In genomic region chr22:46367707-46368191, GRCh38 we compare ENCODE assay signal across 8 cellular contexts. TPM values are rescaled to one million over a fixed set of nuclear protein-coding genes. Genes with fewer than 3 reads are reported as not detected.
DNase-seq lines count a peak whose midpoint lies in the region; ATAC-seq, FAIRE-seq and TF ChIP-seq lines count a peak whose summit lies in the region.

No MANE protein-coding gene starts in this region.

- POLR2A ChIA-PET in endothelial cell of umbilical vein (lab: Charles Lee), result interaction anchor here (0.6 kb wide), 1 partner anchor 9 kb away, joined by 3 read pairs; no protein-coding TSS in a partner anchor

- FAIRE-seq in endothelial cell of umbilical vein (lab: Jason Lieb, UNC), result no peak

- DNase-seq in ACHN (peak; percentile 52), GM19238 (ENCODE audit: insufficient read length, low spot score) (peak; percentile 84), NOMO-1 (lab: John Stamatoyannopoulos, UW; ENCODE audit: unreplicated experiment in 2 of 2) (peak; percentile 23 to 29), endothelial cell of umbilical vein (ENCODE audit: low read depth, low spot score) (peak; percentile 35), thoracic aorta (ENCODE audit: low spot score) (no peak)
- DNase-seq in activated CD8-positive, alpha-beta memory T cell treated with anti-CD3 and anti-CD28 coated beads, Interleukin-2, amount 10 ng/mL, durations not matched to agents 7 days and 5 days, result peak; percentile 78
- no peak for DNase-seq in natural killer cell treated with Interleukin-12 subunit alpha and Interleukin-12 subunit beta and Interleukin-15 and Interleukin-18, amount 100 ng/mL, for 72 hours (ENCODE audit: low spot score)

- H3K4me3 ChIP-seq in endothelial cell of umbilical vein (replicated peaks in 1 of 3; ENCODE audit: insufficient read depth in 1 of 3, low read depth in 1 of 3, low read length in 3 of 3) (no peak overlapping the region), thoracic aorta (no peak overlapping the region)

- dilution Hi-C loops in endothelial cell of umbilical vein (cut with MboI; ENCODE audit: extremely low pct_ligation_motif_present, low sequenced_read_pairs), result no loop called here

- TF ChIP-seq POLR2A in endothelial cell of umbilical vein (IDR thresholded peaks at IDR 0.05; ENCODE audit: low read depth, low read length), result no peak

- H3K27ac Mint-ChIP-seq in activated CD8-positive, alpha-beta memory T cell treated with anti-CD3 and anti-CD28 coated beads, Interleukin-2, amount 10 ng/mL, durations not matched to agents 7 days and 5 days, result no peak overlapping the region
- no peak overlapping the region for H3K27ac Mint-ChIP-seq in natural killer cell treated with Interleukin-12 subunit alpha and Interleukin-12 subunit beta and Interleukin-15 and Interleukin-18, amount 100 ng/mL, for 72 hours

- peak; percentile 78 for ATAC-seq in activated CD8-positive, alpha-beta memory T cell treated with anti-CD3 and anti-CD28 coated beads, Interleukin-2, amount 10 ng/mL, durations not matched to agents 7 days and 5 days
- peak; percentile 49 to 68 for ATAC-seq in natural killer cell treated with Interleukin-12 subunit alpha and Interleukin-12 subunit beta and Interleukin-15 and Interleukin-18, amount 100 ng/mL, for 72 hours
- ATAC-seq in thoracic aorta (ENCODE audit: insufficient number of reproducible peaks, low FRiP score, low read depth) (no peak), HG03039 (IDR thresholded peaks at IDR 0.05; ENCODE audit: unreplicated experiment) (no peak)

- H3K9me1 ChIP-seq in endothelial cell of umbilical vein (replicated peaks; ENCODE audit: control insufficient read depth, extremely low read depth, insufficient read depth, low read length), result no peaks in the 10 kb centered on the region

- intact Hi-C loops in endothelial cell of umbilical vein (cut with micrococcal nuclease), result loop anchor here (1.0 kb wide), 1 partner anchor 175 kb away; no protein-coding TSS in a partner anchor

- H3K4me3 Mint-ChIP-seq in activated CD8-positive, alpha-beta memory T cell treated with anti-CD3 and anti-CD28 coated beads, Interleukin-2, amount 10 ng/mL, durations not matched to agents 7 days and 5 days, result no peak overlapping the region
- H3K4me3 Mint-ChIP-seq in natural killer cell treated with Interleukin-12 subunit alpha and Interleukin-12 subunit beta and Interleukin-15 and Interleukin-18, amount 100 ng/mL, for 72 hours, result no peak overlapping the region

- H2AFZ ChIP-seq in endothelial cell of umbilical vein (ENCODE audit: low read depth, low read length), result no peak overlapping the region

- H4K20me1 ChIP-seq in endothelial cell of umbilical vein (replicated peaks; ENCODE audit: control insufficient read depth, extremely low read depth, insufficient read depth, low read length), result no peaks in the 10 kb centered on the region

- H3K27me3 ChIP-seq in endothelial cell of umbilical vein (ENCODE audit: control insufficient read depth in 2 of 2, insufficient read depth in 2 of 2, low read length in 2 of 2), result no peaks in the 10 kb centered on the region
- H3K27me3 ChIP-seq in thoracic aorta (replicated peaks; ENCODE audit: insufficient read depth), result no peaks in the 10 kb centered on the region

- H3K4me2 ChIP-seq in endothelial cell of umbilical vein (ENCODE audit: insufficient read depth, low read length), result no peak overlapping the region

- H3K9me3 ChIP-seq in endothelial cell of umbilical vein (replicated peaks; ENCODE audit: control insufficient read depth, insufficient read depth, low read length) (no peaks in the 10 kb centered on the region), thoracic aorta (no peaks in the 10 kb centered on the region)

- peaks cover 10% of the 10 kb centered on the region for H3K4me1 Mint-ChIP-seq in activated CD8-positive, alpha-beta memory T cell treated with anti-CD3 and anti-CD28 coated beads, Interleukin-2, amount 10 ng/mL, durations not matched to agents 7 days and 5 days
- peaks cover 29 to 45% of the 10 kb centered on the region in 2 donors for H3K4me1 Mint-ChIP-seq in natural killer cell treated with Interleukin-12 subunit alpha and Interleukin-12 subunit beta and Interleukin-15 and Interleukin-18, amount 100 ng/mL, for 72 hours (ENCODE audit: low read depth in 2 of 2)

- H3K9ac ChIP-seq in endothelial cell of umbilical vein (replicated peaks; ENCODE audit: extremely low read depth, insufficient read depth, low read length), result no peak overlapping the region

- no peaks in the 10 kb centered on the region for H3K9me3 Mint-ChIP-seq in activated CD8-positive, alpha-beta memory T cell treated with anti-CD3 and anti-CD28 coated beads, Interleukin-2, amount 10 ng/mL, durations not matched to agents 7 days and 5 days (ENCODE audit: low read depth)
- no peaks in the 10 kb centered on the region for H3K9me3 Mint-ChIP-seq in natural killer cell treated with Interleukin-12 subunit alpha and Interleukin-12 subunit beta and Interleukin-15 and Interleukin-18, amount 100 ng/mL, for 72 hours

- no peaks in the 10 kb centered on the region for H3K36me3 ChIP-seq in endothelial cell of umbilical vein (ENCODE audit: control insufficient read depth in 2 of 2, extremely low read depth in 1 of 2, insufficient read depth in 2 of 2, low read length in 2 of 2)
- no peaks in the 10 kb centered on the region for H3K36me3 ChIP-seq in thoracic aorta

- no peaks in the 10 kb centered on the region for H3K36me3 Mint-ChIP-seq in activated CD8-positive, alpha-beta memory T cell treated with anti-CD3 and anti-CD28 coated beads, Interleukin-2, amount 10 ng/mL, durations not matched to agents 7 days and 5 days
- no peaks in the 10 kb centered on the region for H3K36me3 Mint-ChIP-seq in natural killer cell treated with Interleukin-12 subunit alpha and Interleukin-12 subunit beta and Interleukin-15 and Interleukin-18, amount 100 ng/mL, for 72 hours

- H3K27ac ChIP-seq in endothelial cell of umbilical vein (ENCODE audit: insufficient read depth, low read depth, low read length) (no peak overlapping the region), thoracic aorta (no peak overlapping the region)

- no peaks in the 10 kb centered on the region for H3K79me2 ChIP-seq in endothelial cell of umbilical vein (ENCODE audit: control insufficient read depth, insufficient read depth, low read length)

- in situ Hi-C loops in ACHN (cut with HindIII; ENCODE audit: low pct_ligation_motif_present, low pct_unique_long_range_greater_than_20kb, low sequenced_read_pairs), result no loop called here

- CTCF ChIA-PET in activated CD8-positive, alpha-beta memory T cell treated with anti-CD3 and anti-CD28 coated beads, Interleukin-2, amount 10 ng/mL, durations not matched to agents 7 days and 5 days (lab: Charles Lee), result interaction anchor here (0.6 to 3.6 kb wide), 42 partner anchors 9 to 510 kb away, joined by 3 to 69 read pairs (median 4); partner anchors contain the start of gene TRMU
- CTCF ChIA-PET in endothelial cell of umbilical vein (lab: Charles Lee), result interaction anchor here (0.6 to 6.2 kb wide), 57 partner anchors 9 to 395 kb away, joined by 3 to 418 read pairs (median 4); partner anchors contain the start of genes CELSR1, TBC1D22A and TRMU

- peak; percentile 79 to 95 for TF ChIP-seq CTCF in endothelial cell of umbilical vein (IDR thresholded peaks at IDR 0.05; ENCODE audit: extremely low read depth in 1 of 2, insufficient read depth in 1 of 2, low read depth in 1 of 2, low read length in 2 of 2)
- TF ChIP-seq CTCF in thoracic aorta (IDR thresholded peaks at IDR 0.05), result peak; percentile 51

- no TSS peak for BruUV-seq in endothelial cell of umbilical vein (replicated peaks; lab: Mats Ljungman, UMichigan)

- H3K27me3 Mint-ChIP-seq in activated CD8-positive, alpha-beta memory T cell treated with anti-CD3 and anti-CD28 coated beads, Interleukin-2, amount 10 ng/mL, durations not matched to agents 7 days and 5 days, result no peaks in the 10 kb centered on the region
- H3K27me3 Mint-ChIP-seq in natural killer cell treated with Interleukin-12 subunit alpha and Interleukin-12 subunit beta and Interleukin-15 and Interleukin-18, amount 100 ng/mL, for 72 hours, result peaks cover 0 to 2% of the 10 kb centered on the region in 2 donors

- no peaks in the 10 kb centered on the region for H3K4me1 ChIP-seq in endothelial cell of umbilical vein (ENCODE audit: control insufficient read depth, extremely low read depth, insufficient read depth, low read length)
- no peaks in the 10 kb centered on the region for H3K4me1 ChIP-seq in thoracic aorta (ENCODE audit: control insufficient read depth in 1 of 2, low read depth in 2 of 2)

TF ChIP-seq in endothelial cell of umbilical vein, 7 proteins besides CTCF, POLR2A, EP300 and RAD21:
- TF ChIP-seq MAX (IDR thresholded peaks at IDR 0.05; ENCODE audit: insufficient read depth, insufficient read length), result no peak
- TF ChIP-seq GATA2 (IDR thresholded peaks at IDR 0.05; ENCODE audit: insufficient read depth, insufficient read length, low read depth, low read length), result no peak

RNA-seq across cellular contexts. Expression of gene TRMU, which starts 32.2 kb away (rescaled TPM):
- 10 to 100 TPM; 86.7 to 89.1 TPM for total RNA-seq in activated CD8-positive, alpha-beta memory T cell treated with anti-CD3 and anti-CD28 coated beads, Interleukin-2, amount 10 ng/mL, durations not matched to agents 7 days and 5 days
- total RNA-seq in endothelial cell of umbilical vein (60.4 and 65.7 TPM in 2 replicates), thoracic aorta (10 to 100 TPM; 30.2 to 45.4 TPM)
- polyA plus RNA-seq in endothelial cell of umbilical vein, result 39.0 and 42.4 TPM in 2 replicates
- polyA plus RNA-seq in endothelial cell of umbilical vein (2011; cell fraction: cytosol; rRNA removed), result 37.4 and 41.1 TPM in 2 replicates
- polyA plus RNA-seq in endothelial cell of umbilical vein (2011; cell fraction: nucleus; rRNA removed), result 126 and 144 TPM in 2 replicates
- 30.3 and 35.4 TPM in 2 replicates for polyA plus RNA-seq in endothelial cell of umbilical vein (2012)
- polyA minus RNA-seq in endothelial cell of umbilical vein, result 40.0 and 53.3 TPM in 2 replicates
- polyA minus RNA-seq in endothelial cell of umbilical vein (2011; cell fraction: cytosol; rRNA and poly(A)+ RNA removed), result 41.2 TPM
- 59.6 and 64.9 TPM in 2 replicates for polyA minus RNA-seq in endothelial cell of umbilical vein (2011; cell fraction: nucleus; rRNA and poly(A)+ RNA removed)
- total RNA-seq in natural killer cell treated with Interleukin-12 subunit alpha and Interleukin-12 subunit beta and Interleukin-15 and Interleukin-18, amount 100 ng/mL, for 72 hours, result 100 to 1,000 TPM in 1 of 2 donors, 10 to 100 TPM in 1; 72.7 to 135 TPM

Comparison
In these comparisons a context has a peak if more than half of its experiments do, and no peak if none do; other contexts are left out.
1. DNase-seq: peak in ACHN (single experiment), GM19238 (single experiment), NOMO-1 (2 of 2), activated CD8-positive, alpha-beta memory T cell treated with anti-CD3 and anti-CD28 coated beads, Interleukin-2, amount 10 ng/mL, durations not matched to agents 7 days and 5 days (single experiment) and endothelial cell of umbilical vein (single experiment); none in natural killer cell treated with Interleukin-12 subunit alpha and Interleukin-12 subunit beta and Interleukin-15 and Interleukin-18, amount 100 ng/mL, for 72 hours (single experiment) and thoracic aorta (single experiment).
2. ATAC-seq: peak in activated CD8-positive, alpha-beta memory T cell treated with anti-CD3 and anti-CD28 coated beads, Interleukin-2, amount 10 ng/mL, durations not matched to agents 7 days and 5 days (single experiment) and natural killer cell treated with Interleukin-12 subunit alpha and Interleukin-12 subunit beta and Interleukin-15 and Interleukin-18, amount 100 ng/mL, for 72 hours (2 of 2); none in thoracic aorta (single experiment) and HG03039 (single experiment).